In genomic region chr5:14953075-14953474, GRCh38 we compare ENCODE assay signal across 24 cellular contexts.
"Had no signal": no experiment of that assay in that cellular context is flagged by ENCODE, and none has a peak within 500 bp of the region (broad histone marks: within the 10 kb centered on the region; RNA-seq: fewer than 3 reads in every experiment).

No MANE protein-coding gene starts in this region.

- H3K9me3 Mint-ChIP-seq: activated CD8-positive, alpha-beta T cell treated with anti-CD3 and anti-CD28 coated beads for 36 hours; activated naive CD4-positive, alpha-beta T cell treated with anti-CD3 and anti-CD28 coated beads, Interleukin-2, amount 50 U/mL, for 72 hours; activated T-cell treated with anti-CD3 and anti-CD28 coated beads, Interleukin-2, amount 50 U/mL, for 4 hours; activated T-helper 17 cell treated with anti-CD3 and anti-CD28 coated beads, Interleukin-2, amount 50 U/mL, for 72 hours; natural killer cell; stimulated activated naive B cell treated with anti-CD40 and anti-IgM and Interleukin-4, amounts not matched to agents 10 μg/mL and 1 μg/mL and 100 μg/mL, for 72 hours had no signal

- H3K9me3 ChIP-seq: esophagus muscularis mucosa, prostate gland, sigmoid colon, stomach, thyroid gland had no signal

- H3K4me3 ChIP-seq: esophagus muscularis mucosa, prostate gland, sigmoid colon, stomach, thyroid gland had no signal

- H3K36me3 Mint-ChIP-seq: activated naive CD4-positive, alpha-beta T cell treated with anti-CD3 and anti-CD28 coated beads, Interleukin-2, amount 50 U/mL, for 72 hours; natural killer cell; stimulated activated naive B cell treated with anti-CD40 and anti-IgM and Interleukin-4, amounts not matched to agents 10 μg/mL and 1 μg/mL and 100 μg/mL, for 72 hours had no signal

- H3K4me3 Mint-ChIP-seq: activated CD8-positive, alpha-beta T cell treated with anti-CD3 and anti-CD28 coated beads for 36 hours; activated T-cell treated with anti-CD3 and anti-CD28 coated beads, Interleukin-2, amount 50 U/mL, for 4 hours; activated T-helper 17 cell treated with anti-CD3 and anti-CD28 coated beads, Interleukin-2, amount 50 U/mL, for 72 hours; natural killer cell; stimulated activated naive B cell treated with anti-CD40 and anti-IgM and Interleukin-4, amounts not matched to agents 10 μg/mL and 1 μg/mL and 100 μg/mL, for 72 hours had no signal

- H3K4me1 Mint-ChIP-seq: natural killer cell had no signal

- H3K27ac ChIP-seq: esophagus muscularis mucosa, foreskin keratinocyte, prostate gland, sigmoid colon, stomach, thyroid gland had no signal

- H3K36me3 ChIP-seq: esophagus muscularis mucosa, prostate gland, sigmoid colon, stomach, thyroid gland had no signal

- H3K27me3 ChIP-seq: esophagus muscularis mucosa, foreskin keratinocyte, sigmoid colon, stomach, thyroid gland had no signal

- H3K4me1 ChIP-seq: esophagus muscularis mucosa, foreskin keratinocyte, prostate gland, sigmoid colon, stomach had no signal

- ATAC-seq: activated CD8-positive, alpha-beta T cell treated with anti-CD3 and anti-CD28 coated beads for 36 hours; activated naive CD4-positive, alpha-beta T cell treated with anti-CD3 and anti-CD28 coated beads, Interleukin-2, amount 50 U/mL, for 72 hours; activated T-cell treated with anti-CD3 and anti-CD28 coated beads, Interleukin-2, amount 50 U/mL, for 4 hours; activated T-helper 17 cell treated with anti-CD3 and anti-CD28 coated beads, Interleukin-2, amount 50 U/mL, for 72 hours; foreskin keratinocyte; left colon; natural killer cell; stimulated activated naive B cell treated with anti-CD40 and anti-IgM and Interleukin-4, amounts not matched to agents 10 μg/mL and 1 μg/mL and 100 μg/mL, for 72 hours had no signal

- DNase-seq: activated CD4-positive, alpha-beta T cell treated with anti-CD3 and anti-CD28 coated beads for 1 hour; activated CD4-positive, alpha-beta T cell treated with anti-CD3 and anti-CD28 coated beads, Interleukin-2, amount 50 U/mL, for 1 hour; activated CD8-positive, alpha-beta T cell treated with anti-CD3 and anti-CD28 coated beads for 36 hours; activated gamma-delta T cell treated with Interleukin-2 at 50 U/mL for 16 hours; activated T-cell treated with anti-CD3 and anti-CD28 coated beads, Interleukin-2, amount 50 U/mL, for 4 hours; dermis blood vessel endothelial cell; effector CD4-positive, alpha-beta T cell; foreskin keratinocyte; kidney; left colon; natural killer cell; retina; sigmoid colon; small intestine; stimulated activated CD4-positive, alpha-beta T cell treated with anti-CD3 and anti-CD28 coated beads, Interleukin-15, amount 100 ng/mL, for 24 hours; stimulated activated CD4-positive, alpha-beta T cell treated with anti-CD3 and anti-CD28 coated beads, Interleukin-2, amount 100 ng/mL, for 24 hours; stimulated activated naive B cell treated with anti-CD40 and anti-IgM and Interleukin-4, amounts not matched to agents 10 μg/mL and 1 μg/mL and 100 μg/mL, for 72 hours; stomach; T-helper 2 cell; thyroid gland had no signal

- H3K27ac Mint-ChIP-seq: activated CD8-positive, alpha-beta T cell treated with anti-CD3 and anti-CD28 coated beads for 36 hours; activated naive CD4-positive, alpha-beta T cell treated with anti-CD3 and anti-CD28 coated beads, Interleukin-2, amount 50 U/mL, for 72 hours; activated T-helper 17 cell treated with anti-CD3 and anti-CD28 coated beads, Interleukin-2, amount 50 U/mL, for 72 hours; natural killer cell; stimulated activated naive B cell treated with anti-CD40 and anti-IgM and Interleukin-4, amounts not matched to agents 10 μg/mL and 1 μg/mL and 100 μg/mL, for 72 hours had no signal
